Comparison of ENCODE assay signal across 9 cellular contexts in the genomic region with DNA sequence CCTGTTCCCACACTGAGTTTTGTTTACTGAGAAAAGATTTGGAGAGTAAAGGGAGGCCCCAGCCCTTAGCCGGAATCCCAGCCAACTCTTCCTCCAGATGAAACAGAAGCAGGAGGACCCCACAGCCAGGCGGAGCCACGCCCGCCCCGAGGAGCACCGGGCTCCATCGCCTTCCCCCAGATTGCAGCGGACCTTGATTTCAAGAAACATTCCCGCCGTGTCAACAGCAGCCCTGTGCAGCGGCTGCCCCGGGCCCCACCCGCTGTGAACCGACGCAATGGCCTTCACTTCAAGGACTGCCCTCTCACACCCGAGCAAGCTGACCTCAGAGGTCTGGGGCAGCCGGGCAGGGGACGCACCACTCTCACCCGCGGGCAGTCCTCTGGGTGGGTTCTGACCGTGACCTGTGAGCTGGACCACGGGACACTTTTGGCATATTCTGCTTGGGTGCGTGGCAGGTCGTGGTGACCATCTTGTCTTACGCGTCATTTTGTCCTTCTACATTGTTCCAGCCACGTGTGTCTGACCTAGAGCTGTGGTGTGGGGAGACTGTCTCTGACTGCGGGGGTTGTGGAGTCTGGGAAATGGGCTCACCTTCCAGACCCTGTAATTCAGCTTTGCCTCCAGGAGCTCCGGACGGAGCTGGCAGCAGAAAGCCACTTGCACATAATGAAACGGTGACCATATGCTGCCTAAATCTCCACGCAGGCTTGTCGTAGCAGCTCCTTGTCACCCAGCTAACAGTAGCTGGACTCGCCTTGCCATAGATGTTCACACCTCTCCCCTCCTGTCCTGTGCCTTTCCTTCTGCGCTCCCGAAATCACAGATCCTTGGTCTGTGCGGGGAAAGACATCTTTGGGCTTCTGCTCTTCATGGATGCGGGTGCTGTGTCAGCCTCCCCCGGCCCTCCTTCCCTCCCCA. TPM values are rescaled to one million over a fixed set of nuclear protein-coding genes. Genes with fewer than 3 reads are reported as not detected.
A peak's percentile ranks its signal among the peaks of the same experiment; 100 is the strongest.
DNase-seq lines count a peak whose midpoint lies in the region; ATAC-seq, FAIRE-seq and TF ChIP-seq lines count a peak whose summit lies in the region.
"Had no signal": no experiment of that assay in that cellular context is flagged by ENCODE, and none has a peak within 500 bp of the region (broad histone marks: within the 10 kb centered on the region; RNA-seq: fewer than 3 reads in every experiment).

No MANE protein-coding gene starts in this region.

- WGBS in GM12878 (ENCODE audit: insufficient coverage, insufficient replicate concordance, low lambda C conversion rate, missing lambda C conversion rate) = 74% methylated on average over 39 of the region's 39 CpGs
- 57% methylated on average over 39 of the region's 39 CpGs for WGBS in liver
- WGBS in transverse colon (ENCODE audit: low coverage in 1 of 2), 2 donors = 65 to 80% methylated on average over 3 to 39 of the region's 39 CpGs

- H3K4me1 Mint-ChIP-seq in activated T-cell treated with anti-CD3 and anti-CD28 coated beads, Interleukin-2, amount 50 U/mL, for 24 hours (ENCODE audit: low read depth) = peaks cover 32% of the 10 kb centered on the region

- H2AFZ ChIP-seq in GM12878 (ENCODE audit: control insufficient read depth, low read depth, low read length) = no peak overlapping the region

- POLR2A ChIA-PET in GM12878 (lab: Charles Lee) = interaction anchor here (0.6 to 1.0 kb wide), 3 partner anchors 12 to 136 kb away, joined by 3 to 8 read pairs (median 3); no protein-coding TSS in a partner anchor

- peak overlapping the region; percentile 74 for H3K4me3 Mint-ChIP-seq in activated T-cell treated with anti-CD3 and anti-CD28 coated beads, Interleukin-2, amount 50 U/mL, for 24 hours

- H4K20me1 ChIP-seq in GM12878 (ENCODE audit: control insufficient read depth, insufficient read depth) = no peaks in the 10 kb centered on the region

- H3K4me1 ChIP-seq in GM12878 (ENCODE audit: control insufficient read depth, insufficient read depth, low read length) (peaks cover 15% of the 10 kb centered on the region), liver (ENCODE audit: control insufficient read depth in 4 of 4, insufficient read depth in 4 of 4, low read length in 3 of 4) (peaks cover 0 to 15% (median 10%) of the 10 kb centered on the region in 4 donors), transverse colon (peaks cover 0 to 17% (median 8%) of the 10 kb centered on the region in 4 donors)

- H3K27ac ChIP-seq in GM12878 (ENCODE audit: control insufficient read depth, insufficient read depth) (no peak overlapping the region), liver (ENCODE audit: low read depth in 1 of 2, low read length in 2 of 2) (peak overlapping the region in 1 of 2 donors; percentile 23), transverse colon (peak overlapping the region in 2 of 4 donors; percentile 2 to 25)

- no peak for FAIRE-seq in GM12878 (lab: Jason Lieb, UNC)

- ATAC-seq in GM12878 (no peak), GM21447 (IDR thresholded peaks at IDR 0.05; ENCODE audit: unreplicated experiment) (no peak)

- no peaks in the 10 kb centered on the region for H3K9me3 Mint-ChIP-seq in activated T-cell treated with anti-CD3 and anti-CD28 coated beads, Interleukin-2, amount 50 U/mL, for 24 hours

- H3K27me3 Mint-ChIP-seq in activated T-cell treated with anti-CD3 and anti-CD28 coated beads, Interleukin-2, amount 50 U/mL, for 24 hours = no peaks in the 10 kb centered on the region

- 0 out of 4 replicates have a peak, but pooled peaks cover 0 to 1% of the 10 kb centered on the region in 2 experiments for H3K27me3 ChIP-seq in GM12878 (replicated peaks in 1 of 2; ENCODE audit: control insufficient read depth in 2 of 2, insufficient read depth in 2 of 2, low read length in 1 of 2)
- H3K27me3 ChIP-seq in liver (ENCODE audit: control insufficient read depth in 4 of 4, insufficient read depth in 4 of 4, low read length in 3 of 4) = no peaks in the 10 kb centered on the region
- H3K27me3 ChIP-seq in transverse colon = peaks cover 7% of the 10 kb centered on the region

- TF ChIP-seq CTCF in GM12878 (IDR thresholded peaks at IDR 0.05 in 2 of 3, conservative IDR thresholded peaks at IDR 0.05 in 1 of 3; ENCODE audit: control insufficient read depth in 2 of 3, extremely low read depth in 1 of 3, insufficient read depth in 1 of 3, low read depth in 3 of 3, low read length in 3 of 3) = no peak
- no peak for TF ChIP-seq CTCF in liver (IDR thresholded peaks at IDR 0.05; ENCODE audit: low read depth, low read length, missing input control)
- TF ChIP-seq CTCF in transverse colon (IDR thresholded peaks at IDR 0.05) = no peak

- H3K9me3 ChIP-seq in GM12878 (replicated peaks; ENCODE audit: control insufficient read depth, insufficient read depth, low read length) (no peaks in the 10 kb centered on the region), liver (ENCODE audit: control insufficient read depth in 4 of 4, low read length in 3 of 4) (no peaks in the 10 kb centered on the region), transverse colon (no peaks in the 10 kb centered on the region)

- no peak for DNase-seq in activated T-cell treated with anti-CD3 and anti-CD28 coated beads, Interleukin-2, amount 50 U/mL, for 24 hours
- no peak for DNase-seq in activated T-cell treated with anti-CD3 and anti-CD28 coated beads for 4 hours
- DNase-seq in GM12878 (ENCODE audit: low read depth, low spot score) = no peak
- no peak for DNase-seq in transverse colon
- no peak for DNase-seq in erythroblast (lab: John Stamatoyannopoulos, UW)
- no peak for DNase-seq in OCI-M2 (lab: John Stamatoyannopoulos, UW; ENCODE audit: unreplicated experiment)

- peak overlapping the region; percentile 47; the same call in 1 of the 2 replicates for H3K4me3 ChIP-seq in GM12878
- H3K4me3 ChIP-seq in liver (ENCODE audit: low read depth in 1 of 3, low read length in 3 of 3) = peak overlapping the region; percentile 50 to 73 (median 67)
- peak overlapping the region in 3 of 4 donors; percentile 17 to 55 (median 30) for H3K4me3 ChIP-seq in transverse colon

- TF ChIP-seq RAD21 in GM12878 (IDR thresholded peaks at IDR 0.05; ENCODE audit: insufficient read depth, low read depth, low read length) = no peak
- TF ChIP-seq RAD21 in liver (IDR thresholded peaks at IDR 0.05) = no peak

- intact Hi-C loops in GM12878 (cut with micrococcal nuclease; ENCODE audit: unreplicated experiment) (loop anchor here (1.0 to 10.0 kb wide), 7 partner anchors 61 to 559 kb away; partner anchors contain the start of genes PTPN4 and RALB), transverse colon (cut with DNase I; ENCODE audit: low total_unique reads) (loop anchor here (10.0 kb wide), 1 partner anchor 59 kb away; the partner anchor contains the start of gene RALB)

- RAD21 ChIA-PET in GM12878 (lab: Charles Lee; ENCODE audit: unreplicated experiment) = interaction anchor here (0.7 to 6.0 kb wide), 39 partner anchors 9 to 617 kb away, joined by 3 to 78 read pairs (median 4); partner anchors contain the start of genes RALB and TMEM185B

- no peaks in the 10 kb centered on the region for H3K36me3 ChIP-seq in GM12878 (ENCODE audit: control insufficient read depth in 2 of 2, insufficient read depth in 2 of 2, low read length in 1 of 2)
- H3K36me3 ChIP-seq in liver (ENCODE audit: control insufficient read depth in 4 of 4, insufficient read depth in 3 of 4, low read depth in 1 of 4, low read length in 3 of 4) = no peaks in the 10 kb centered on the region
- no peaks in the 10 kb centered on the region for H3K36me3 ChIP-seq in transverse colon

- no peak for TF ChIP-seq EP300 in GM12878 (IDR thresholded peaks at IDR 0.05; ENCODE audit: borderline replicate concordance in 1 of 2, control insufficient read depth in 1 of 2, low read depth in 2 of 2, low read length in 2 of 2)
- no peak for TF ChIP-seq EP300 in transverse colon (IDR thresholded peaks at IDR 0.05; ENCODE audit: low read depth)

- no peak for TF ChIP-seq POLR2A in GM12878 (IDR thresholded peaks at IDR 0.05; ENCODE audit: low read depth, low read length)
- no peak for TF ChIP-seq POLR2A in transverse colon (IDR thresholded peaks at IDR 0.05)
- TF ChIP-seq POLR2A in erythroblast (IDR thresholded peaks at IDR 0.05; ENCODE audit: low read length) = no peak

- no TSS peak for BruUV-seq in GM12878 (replicated peaks; lab: Mats Ljungman, UMichigan)

- SMC1A ChIA-PET in GM12878 (lab: Charles Lee; ENCODE audit: uncharacterized antibody, unreplicated experiment) = interaction anchor here (0.7 to 7.4 kb wide), 28 partner anchors 9 to 610 kb away, joined by 3 to 106 read pairs (median 4); no protein-coding TSS in a partner anchor

- H3K79me2 ChIP-seq in GM12878 (ENCODE audit: control insufficient read depth, insufficient read depth, low read length) = no peaks in the 10 kb centered on the region

- peak overlapping the region; percentile 76 for H3K4me2 ChIP-seq in GM12878 (ENCODE audit: control insufficient read depth, insufficient read depth)

- H3K9ac ChIP-seq in GM12878 (ENCODE audit: control insufficient read depth, insufficient read depth, low read length) (peak overlapping the region; percentile 42), liver (ENCODE audit: low read depth in 1 of 2, low read length in 2 of 2) (peak overlapping the region; percentile 31 to 78)

- H3K36me3 Mint-ChIP-seq in activated T-cell treated with anti-CD3 and anti-CD28 coated beads, Interleukin-2, amount 50 U/mL, for 24 hours (ENCODE audit: low read depth) = no peaks in the 10 kb centered on the region

- in situ Hi-C loops in GM12878 (cut with MboI) (loop anchor here (10.0 kb wide), 1 partner anchor 199 kb away; no protein-coding TSS in a partner anchor), transverse colon (cut with MboI; ENCODE audit: low pct_ligation_motif_present in 1 of 4, low pct_unique_long_range_greater_than_20kb in 1 of 4, low sequenced_read_pairs in 3 of 4) (loop anchor here in 1 of 4 donors (10.0 kb wide), 1 partner anchor 89 kb away; the partner anchor contains the start of gene TMEM185B)

- CTCF ChIA-PET in GM12878 (lab: Yijun Ruan, JAX) = interaction anchor here (0.6 to 7.5 kb wide), 63 partner anchors 10 to 777 kb away, joined by 3 to 148 read pairs (median 4); partner anchors contain the start of genes PTPN4, RALB and TMEM185B

- H3K27ac Mint-ChIP-seq in activated T-cell treated with anti-CD3 and anti-CD28 coated beads, Interleukin-2, amount 50 U/mL, for 24 hours = peak overlapping the region; percentile 18

RNA-seq across cellular contexts. Expression of gene INHBB, which starts 32.0 kb away (rescaled TPM):
- not detected in 2 replicates for total RNA-seq in GM12878 (2013; cell fraction: nucleolus; rRNA removed)
- total RNA-seq in GM12878 (2014; rRNA removed) (not detected in 2 replicates), GM12878 (2014; rRNA removed; fragmentation: Illumina TruSeq; extraction: Trizol) (not detected in 2 replicates), GM12878 (2021) (0.05 and 0.11 TPM in 2 replicates), liver (1 to 10 TPM in 1 of 2 donors, under 1 TPM in 1; 0.51 to 3.8 TPM), transverse colon (1 to 10 TPM in 1 of 4 donors, under 1 TPM in 2, not detected in 1; 0.20 to 1.1 (median 0.41) TPM)
- polyA plus RNA-seq in GM12878 (2011; ENCODE audit: low read depth) = not detected
- polyA plus RNA-seq in GM12878 (2011; rRNA removed) (not detected in 2 replicates), GM12878 (2014; fragmentation: Illumina TruSeq; extraction: Trizol) (not detected in 2 replicates), GM12878 (2014; fragmentation: Nextera tagmentation; extraction: Ambion mirVana) (not detected), GM12878 (2014; rRNA removed) (not detected in 2 replicates), GM12878 (2016; fragmentation: Nextera tagmentation; extraction: Ambion mirVana) (not detected), liver (1 to 10 TPM in 1 of 2 donors, under 1 TPM in 1; 0.36 to 7.4 TPM)
- polyA plus RNA-seq in GM12878 (2011; cell fraction: cytosol; rRNA removed) = not detected in 2 replicates
- polyA plus RNA-seq in GM12878 (2011; cell fraction: nucleus; rRNA removed) = not detected in 2 replicates
- not detected in 2 replicates for polyA plus RNA-seq in GM12878 (2012)
- not detected in 2 replicates for polyA minus RNA-seq in GM12878 (2011; rRNA and poly(A)+ RNA removed)
- polyA minus RNA-seq in GM12878 (2011; cell fraction: cytosol; rRNA and poly(A)+ RNA removed) = not detected in 2 replicates
- polyA minus RNA-seq in GM12878 (2011; cell fraction: nucleus; rRNA and poly(A)+ RNA removed) = not detected in 2 replicates
- total RNA-seq: T-helper 2 cell treated with Interferon-gamma antibody and Interleukin-4, amounts not matched to agents 100 ng/mL and 5 ng/mL, for 36 hours had no signal
